13 cellular contexts compared by ENCODE assay signal in the genomic region with DNA sequence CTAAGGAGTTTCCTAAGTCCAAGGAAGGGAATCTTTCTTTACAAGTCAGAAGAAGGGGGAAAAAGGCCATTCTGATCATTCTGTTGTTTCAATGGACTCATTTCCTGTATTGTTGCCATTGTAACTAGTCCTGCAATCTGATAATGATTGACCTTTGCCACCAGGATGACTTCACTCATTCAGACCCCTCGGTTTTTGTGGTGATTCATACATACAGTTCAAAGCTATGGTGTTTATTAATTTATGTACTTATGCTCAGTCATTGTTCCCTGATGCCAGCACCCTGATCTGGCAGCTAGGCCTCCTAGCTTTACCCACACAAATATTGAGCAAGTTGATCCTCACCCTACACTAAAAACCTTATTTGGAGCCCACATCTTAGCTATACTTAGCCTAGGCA. TPM values are rescaled to one million over a fixed set of nuclear protein-coding genes. Genes with fewer than 3 reads are reported as not detected.
DNase-seq lines count a peak whose midpoint lies in the region; ATAC-seq, FAIRE-seq and TF ChIP-seq lines count a peak whose summit lies in the region.
"Had no signal": no experiment of that assay in that cellular context is flagged by ENCODE, and none has a peak within 500 bp of the region (broad histone marks: within the 10 kb centered on the region; RNA-seq: fewer than 3 reads in every experiment).

No MANE protein-coding gene starts in this region.

- TF ChIP-seq CTCF in A549 (IDR thresholded peaks at IDR 0.05) (no peak), Panc1 (IDR thresholded peaks at IDR 0.05) (no peak), fibroblast of mammary gland (conservative IDR thresholded peaks at IDR 0.05; ENCODE audit: control insufficient read depth, insufficient read depth, low read depth, low read length) (no peak)

- H3K27ac ChIP-seq in A549 (peak overlapping the region; percentile 88), Panc1 (ENCODE audit: low read length) (no peak overlapping the region)
- H3K27ac ChIP-seq: HL-60, thoracic aorta had no signal

- CTCF ChIA-PET in A549 (lab: Yijun Ruan, JAX) (interaction anchor here (3.5 kb wide), 1 partner anchor 11 kb away, joined by 13 read pairs; no protein-coding TSS in a partner anchor), Panc1 (lab: Charles Lee) (no interaction called here)

- WGBS in A549 (ENCODE audit: missing lambda C conversion rate), result 0% methylated on average over 1 of the region's 1 CpG

- intact Hi-C loops in Panc1 (cut with micrococcal nuclease; ENCODE audit: unreplicated experiment), result no loop called here

- no TSS peak for BruUV-seq in Panc1 (replicated peaks; lab: Mats Ljungman, UMichigan)

- H3K4me3 ChIP-seq in A549 (no peak overlapping the region), Panc1 (ENCODE audit: low read depth in 2 of 2, low read length in 2 of 2) (no peak overlapping the region), fibroblast of mammary gland (ENCODE audit: control insufficient read depth, low read depth, low read length) (no peak overlapping the region)
- H3K4me3 ChIP-seq: thoracic aorta had no signal

- POLR2A ChIA-PET in A549 (lab: Yijun Ruan, JAX) (no interaction called here), Panc1 (lab: Charles Lee) (no interaction called here)

- DNase-seq in A549 (ENCODE audit: low read depth in 1 of 2, low spot score in 1 of 2), result peak; percentile 32 to 91
- peak; percentile 89 for DNase-seq in Panc1 (ENCODE audit: low read depth, low spot score)
- DNase-seq in fibroblast of mammary gland (ENCODE audit: low read depth), result peak; percentile 90
- no peak for DNase-seq in NCI-H82 treated with DMSO at 0.1 percent for 48 hours (lab: John Stamatoyannopoulos, UW; ENCODE audit: unreplicated experiment)
- DNase-seq in NCI-H748 (lab: John Stamatoyannopoulos, UW; ENCODE audit: unreplicated experiment), result no peak
- DNase-seq in NCI-H2029 (lab: John Stamatoyannopoulos, UW), result no peak
- DNase-seq: CD8-positive, alpha-beta memory T cell; central memory CD4-positive, alpha-beta T cell; NCI-H187 had no signal

- no peaks in the 10 kb centered on the region for H3K27me3 ChIP-seq in Panc1 (ENCODE audit: control insufficient read depth, insufficient read depth, low read length)

- no peak for FAIRE-seq in A549 (lab: Jason Lieb, UNC)

- no peak for TF ChIP-seq POLR2A in A549 (IDR thresholded peaks at IDR 0.05; ENCODE audit: low read length)

- TF ChIP-seq RAD21 in A549 (conservative IDR thresholded peaks at IDR 0.05 in 1 of 2, IDR thresholded peaks at IDR 0.05 in 1 of 2), result no peak; a peak in 1 of 5 replicates

- H3K36me3 ChIP-seq in Panc1 (ENCODE audit: control insufficient read depth, insufficient read depth, low read length), result no peaks in the 10 kb centered on the region
- H3K36me3 ChIP-seq: thoracic aorta had no signal

- H3K4me1 ChIP-seq in A549 (peaks cover 31% of the 10 kb centered on the region), Panc1 (ENCODE audit: control insufficient read depth, insufficient read depth, low read length) (no peaks in the 10 kb centered on the region)

- peak; percentile 73 to 78; a peak in 4 of 5 replicates for TF ChIP-seq EP300 in A549 (IDR thresholded peaks at IDR 0.05)

- peak overlapping the region; percentile 84 for H3K4me2 ChIP-seq in A549

- in situ Hi-C loops in Panc1 (cut with HindIII; ENCODE audit: low pct_unique_long_range_greater_than_20kb, low sequenced_read_pairs), result no loop called here

- ATAC-seq in A549 (peak; percentile 82 to 90), GM18868 (IDR thresholded peaks at IDR 0.05; ENCODE audit: unreplicated experiment) (peak; percentile 68), Panc1 (peak; percentile 95), GM18870 (IDR thresholded peaks at IDR 0.05; ENCODE audit: unreplicated experiment) (no peak)

- H3K9me3 ChIP-seq in A549 (no peaks in the 10 kb centered on the region), Panc1 (ENCODE audit: control insufficient read depth, insufficient read depth, low read depth, low read length) (no peaks in the 10 kb centered on the region)
- H3K9me3 ChIP-seq: thoracic aorta had no signal

TF ChIP-seq in A549, 52 proteins besides CTCF, POLR2A, EP300 and RAD21 (continues in another document):
- TF ChIP-seq TP53 (CRISPR knock-in tag; IDR thresholded peaks at IDR 0.05) (no peak), MAZ (IDR thresholded peaks at IDR 0.05; ENCODE audit: borderline replicate concordance, low read depth, low read length) (no peak), PHF8 (IDR thresholded peaks at IDR 0.05; ENCODE audit: borderline replicate concordance, low read depth) (no peak), MYC (IDR thresholded peaks at IDR 0.05; ENCODE audit: borderline replicate concordance, low read length) (no peak), CHD2 (IDR thresholded peaks at IDR 0.05; ENCODE audit: low read length, partially characterized antibody) (no peak), RNF2 (IDR thresholded peaks at IDR 0.05; ENCODE audit: borderline replicate concordance, low read depth) (no peak), FOSL2 (IDR thresholded peaks at IDR 0.05) (peak; percentile 84), FOSL2 (CRISPR knock-in tag; IDR thresholded peaks at IDR 0.05) (peak; percentile 83), HDAC2 (IDR thresholded peaks at IDR 0.05) (no peak), HOXB13 (CRISPR knock-in tag; IDR thresholded peaks at IDR 0.05; ENCODE audit: low read depth) (no peak), NR3C1 (IDR thresholded peaks at IDR 0.05) (no peak), TFCP2L1 (CRISPR knock-in tag; IDR thresholded peaks at IDR 0.05) (no peak), GATA3 (IDR thresholded peaks at IDR 0.05; ENCODE audit: borderline replicate concordance) (peak; percentile 91), CBX8 (IDR thresholded peaks at IDR 0.05) (no peak), ESRRA (IDR thresholded peaks at IDR 0.05; ENCODE audit: borderline replicate concordance, low read length) (no peak), FOXS1 (CRISPR knock-in tag; IDR thresholded peaks at IDR 0.05) (no peak), MAFK (IDR thresholded peaks at IDR 0.05; ENCODE audit: partially characterized antibody) (peak; percentile 75), E2F6 (IDR thresholded peaks at IDR 0.05; ENCODE audit: borderline replicate concordance, low read depth) (no peak), ZFP36 (IDR thresholded peaks at IDR 0.05; ENCODE audit: borderline replicate concordance, partially characterized antibody) (no peak), ZNF302 (CRISPR knock-in tag; IDR thresholded peaks at IDR 0.05) (no peak), POLR2AphosphoS2 (conservative IDR thresholded peaks at IDR 0.05; ENCODE audit: low read length) (no peak), CHD4 (IDR thresholded peaks at IDR 0.05; ENCODE audit: borderline replicate concordance) (no peak), BHLHE40 (IDR thresholded peaks at IDR 0.05; ENCODE audit: low read depth, low read length) (no peak), ZC3H11A (IDR thresholded peaks at IDR 0.05) (no peak), RCOR1 (IDR thresholded peaks at IDR 0.05; ENCODE audit: low read depth, low read length) (no peak)
- TF ChIP-seq, protein P1, sequence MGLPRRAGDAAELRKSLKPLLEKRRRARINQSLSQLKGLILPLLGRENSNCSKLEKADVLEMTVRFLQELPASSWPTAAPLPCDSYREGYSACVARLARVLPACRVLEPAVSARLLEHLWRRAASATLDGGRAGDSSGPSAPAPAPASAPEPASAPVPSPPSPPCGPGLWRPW (IDR thresholded peaks at IDR 0.05), result no peak
- TF ChIP-seq, protein P2, sequence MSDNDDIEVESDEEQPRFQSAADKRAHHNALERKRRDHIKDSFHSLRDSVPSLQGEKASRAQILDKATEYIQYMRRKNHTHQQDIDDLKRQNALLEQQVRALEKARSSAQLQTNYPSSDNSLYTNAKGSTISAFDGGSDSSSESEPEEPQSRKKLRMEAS (IDR thresholded peaks at IDR 0.05), result peak; percentile 19; the same call in 1 of the 2 replicates
- TF ChIP-seq, protein P3, sequence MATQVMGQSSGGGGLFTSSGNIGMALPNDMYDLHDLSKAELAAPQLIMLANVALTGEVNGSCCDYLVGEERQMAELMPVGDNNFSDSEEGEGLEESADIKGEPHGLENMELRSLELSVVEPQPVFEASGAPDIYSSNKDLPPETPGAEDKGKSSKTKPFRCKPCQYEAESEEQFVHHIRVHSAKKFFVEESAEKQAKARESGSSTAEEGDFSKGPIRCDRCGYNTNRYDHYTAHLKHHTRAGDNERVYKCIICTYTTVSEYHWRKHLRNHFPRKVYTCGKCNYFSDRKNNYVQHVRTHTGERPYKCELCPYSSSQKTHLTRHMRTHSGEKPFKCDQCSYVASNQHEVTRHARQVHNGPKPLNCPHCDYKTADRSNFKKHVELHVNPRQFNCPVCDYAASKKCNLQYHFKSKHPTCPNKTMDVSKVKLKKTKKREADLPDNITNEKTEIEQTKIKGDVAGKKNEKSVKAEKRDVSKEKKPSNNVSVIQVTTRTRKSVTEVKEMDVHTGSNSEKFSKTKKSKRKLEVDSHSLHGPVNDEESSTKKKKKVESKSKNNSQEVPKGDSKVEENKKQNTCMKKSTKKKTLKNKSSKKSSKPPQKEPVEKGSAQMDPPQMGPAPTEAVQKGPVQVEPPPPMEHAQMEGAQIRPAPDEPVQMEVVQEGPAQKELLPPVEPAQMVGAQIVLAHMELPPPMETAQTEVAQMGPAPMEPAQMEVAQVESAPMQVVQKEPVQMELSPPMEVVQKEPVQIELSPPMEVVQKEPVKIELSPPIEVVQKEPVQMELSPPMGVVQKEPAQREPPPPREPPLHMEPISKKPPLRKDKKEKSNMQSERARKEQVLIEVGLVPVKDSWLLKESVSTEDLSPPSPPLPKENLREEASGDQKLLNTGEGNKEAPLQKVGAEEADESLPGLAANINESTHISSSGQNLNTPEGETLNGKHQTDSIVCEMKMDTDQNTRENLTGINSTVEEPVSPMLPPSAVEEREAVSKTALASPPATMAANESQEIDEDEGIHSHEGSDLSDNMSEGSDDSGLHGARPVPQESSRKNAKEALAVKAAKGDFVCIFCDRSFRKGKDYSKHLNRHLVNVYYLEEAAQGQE (IDR thresholded peaks at IDR 0.05), result no peak

RNA-seq across cellular contexts. Expression of gene ZNF519, which starts 57.6 kb away (rescaled TPM):
- 6.6 and 7.0 TPM in 2 replicates for polyA plus RNA-seq in A549 (2011; rRNA removed)
- 2.0 and 2.5 TPM in 2 replicates for polyA plus RNA-seq in A549 (2012; cell fraction: cytosol; rRNA removed)
- polyA plus RNA-seq in A549 (2012; cell fraction: nucleus; rRNA removed), result 4.1 and 6.2 TPM in 2 replicates
- polyA plus RNA-seq in A549 (2017; fragmentation: RNase III; extraction: RNeasy Plus Mini Kit Qiagen cat#74134 plus additional on column Dnase treatment), result 3.2 to 3.5 TPM (median 3.3 TPM) in 3 replicates
- 5.8 and 6.0 TPM in 2 replicates for polyA minus RNA-seq in A549 (2011; rRNA and poly(A)+ RNA removed)
- 7.7 TPM for total RNA-seq in Panc1 (2021; ENCODE audit: unreplicated experiment)
- polyA plus RNA-seq in Panc1 (2012; ENCODE audit: insufficient read length), result 1.6 TPM

Comparison
In these comparisons a context has a peak if more than half of its experiments do, and no peak if none do; other contexts are left out.
1. DNase-seq: peak in A549 (2 of 2), Panc1 (single experiment) and fibroblast of mammary gland (single experiment); none in NCI-H82 treated with DMSO at 0.1 percent for 48 hours (single experiment), NCI-H748 (single experiment) and NCI-H2029 (single experiment).